In genomic region chr19:3145909-3146676, GRCh38 we compare ENCODE assay signal across 14 cellular contexts. TPM values are rescaled to one million over a fixed set of nuclear protein-coding genes. Genes with fewer than 3 reads are reported as not detected.
DNase-seq lines count a peak whose midpoint lies in the region; ATAC-seq and TF ChIP-seq lines count a peak whose summit lies in the region.
"Had no signal": no experiment of that assay in that cellular context is flagged by ENCODE, and none has a peak within 500 bp of the region (broad histone marks: within the 10 kb centered on the region; RNA-seq: fewer than 3 reads in every experiment).

No MANE protein-coding gene starts in this region.

- peak overlapping the region; percentile 55 to 56 for H3K4me3 Mint-ChIP-seq in CD14-positive monocyte
- H3K4me3 Mint-ChIP-seq: activated naive CD4-positive, alpha-beta T cell treated with anti-CD3 and anti-CD28 coated beads for 36 hours; neural crest cell had no signal

- peaks cover 0 to 4% (median 0%) of the 10 kb centered on the region in 3 donors for H3K27me3 Mint-ChIP-seq in CD14-positive monocyte (ENCODE audit: low read depth in 3 of 3)

- no peaks in the 10 kb centered on the region for H3K9me3 ChIP-seq in left lung
- H3K9me3 ChIP-seq: suprapubic skin had no signal

- peaks cover 31 to 46% of the 10 kb centered on the region in 2 donors for H3K36me3 Mint-ChIP-seq in CD14-positive monocyte

- H3K4me3 ChIP-seq in H7 (ENCODE audit: insufficient read depth, low read depth, low read length), result no peak overlapping the region
- no peak overlapping the region for H3K4me3 ChIP-seq in left lung
- H3K4me3 ChIP-seq: SK-N-MC, suprapubic skin had no signal

- peak; percentile 86 for DNase-seq in CD14-positive monocyte (ENCODE audit: low spot score)
- DNase-seq in H7, result peak; percentile 57
- peak; percentile 71 for DNase-seq in SKM-1 treated with dmso at 0.1 percent for 144 hours (lab: John Stamatoyannopoulos, UW; ENCODE audit: unreplicated experiment)
- peak; percentile 77 to 89 for DNase-seq in left lung
- DNase-seq in NCI-H1417 (lab: John Stamatoyannopoulos, UW), result no peak
- DNase-seq: NCI-H1694 treated with DMSO at 0.1 percent for 48 hours, NCI-H774 had no signal

- peak overlapping the region; percentile 86 to 95 (median 90) for H3K27ac Mint-ChIP-seq in CD14-positive monocyte
- H3K27ac Mint-ChIP-seq: activated naive CD4-positive, alpha-beta T cell treated with anti-CD3 and anti-CD28 coated beads for 36 hours had no signal

- peaks cover 41% of the 10 kb centered on the region for H3K4me1 Mint-ChIP-seq in CD14-positive monocyte
- H3K4me1 Mint-ChIP-seq: neural crest cell had no signal

- H3K27me3 ChIP-seq in H7 (ENCODE audit: control insufficient read depth, insufficient read depth, low read length) (no peaks in the 10 kb centered on the region; the same call in 1 of the 2 replicates), left lung (no peaks in the 10 kb centered on the region)
- H3K27me3 ChIP-seq: suprapubic skin had no signal

- H3K4me1 ChIP-seq in left lung, result peaks cover 10 to 55% of the 10 kb centered on the region in 2 donors

- no peaks in the 10 kb centered on the region for H3K9me3 Mint-ChIP-seq in CD14-positive monocyte
- H3K9me3 Mint-ChIP-seq: activated naive CD4-positive, alpha-beta T cell treated with anti-CD3 and anti-CD28 coated beads for 36 hours; neural crest cell had no signal

- H3K36me3 ChIP-seq in H7 (replicated peaks; ENCODE audit: control insufficient read depth, insufficient read depth, low read length), result no peaks in the 10 kb centered on the region
- peaks cover 0 to 31% of the 10 kb centered on the region in 2 donors for H3K36me3 ChIP-seq in left lung

- ATAC-seq in left lung (peak; percentile 53), GM18498 (IDR thresholded peaks at IDR 0.05; ENCODE audit: unreplicated experiment) (no peak), GM21786 (IDR thresholded peaks at IDR 0.05; ENCODE audit: unreplicated experiment) (no peak), GM18873 (IDR thresholded peaks at IDR 0.05; ENCODE audit: low FRiP score, unreplicated experiment) (no peak)

- H3K27ac ChIP-seq in left lung, result peak overlapping the region in 1 of 2 donors; percentile 76
- H3K27ac ChIP-seq: SK-N-MC, suprapubic skin had no signal

- TF ChIP-seq CTCF in CD14-positive monocyte (IDR thresholded peaks at IDR 0.05), result no peak
- no peak for TF ChIP-seq CTCF in left lung (IDR thresholded peaks at IDR 0.05)

- intact Hi-C loops in CD14-positive monocyte (cut with micrococcal nuclease), result loop anchor here (2.0 to 5.0 kb wide), 4 partner anchors 13 to 65 kb away; no protein-coding TSS in a partner anchor
- intact Hi-C loops in left lung (cut with DNase I), result no loop called here

RNA-seq across cellular contexts. Expression of gene GNA15, which starts 10.3 kb away (rescaled TPM):
- 10 to 100 TPM; 38.7 to 41.3 TPM for polyA plus RNA-seq in CD14-positive monocyte
- not detected in 2 replicates for total RNA-seq in H7 (2014; rRNA removed; shearing (Covaris generic))
- total RNA-seq in left lung, result 10 to 100 TPM; 17.6 to 35.9 TPM
- total RNA-seq: neural crest cell had no signal

RNA-seq across cellular contexts. Expression of gene S1PR4, which starts 32.5 kb away (rescaled TPM):
- 100 to 1,000 TPM; 105 to 131 TPM for polyA plus RNA-seq in CD14-positive monocyte
- total RNA-seq in H7 (2014; rRNA removed; shearing (Covaris generic)), result not detected in 2 replicates
- 10 to 100 TPM in 1 of 2 donors, 1 to 10 TPM in 1; 9.3 to 20.8 TPM for total RNA-seq in left lung
- total RNA-seq: neural crest cell had no signal

RNA-seq across cellular contexts. Expression of gene NCLN, which starts 39.6 kb away (rescaled TPM):
- polyA plus RNA-seq in CD14-positive monocyte, result 10 to 100 TPM; 28.6 to 34.5 TPM
- total RNA-seq in H7 (2014; rRNA removed; shearing (Covaris generic)), result 68.2 and 82.8 TPM in 2 replicates
- 100 to 1,000 TPM in 1 of 2 donors, 10 to 100 TPM in 1; 67.7 to 121 TPM for total RNA-seq in left lung

RNA-seq across cellular contexts. Expression of gene GNA11, which starts 51.9 kb away (rescaled TPM):
- under 1 TPM; 0.25 to 0.37 TPM for polyA plus RNA-seq in CD14-positive monocyte
- total RNA-seq in H7 (2014; rRNA removed; shearing (Covaris generic)), result 30.0 and 35.0 TPM in 2 replicates
- 10 to 100 TPM; 57.2 to 59.9 TPM for total RNA-seq in left lung

Comparison
In these comparisons a context has a peak if more than half of its experiments do, and no peak if none do; other contexts are left out.
1. DNase-seq: peak in CD14-positive monocyte (single experiment), H7 (single experiment), SKM-1 treated with dmso at 0.1 percent for 144 hours (single experiment) and left lung (2 of 2); none in NCI-H1417 (0 of 3).
2. RNA of gene GNA15, which starts 10.3 kb away (total RNA-seq): 17.6 to 35.9 TPM in left lung; not detected in H7; every median in the first group is over 10 times any median in the second.
3. RNA of gene S1PR4, which starts 32.5 kb away (total RNA-seq): 9.3 to 20.8 TPM in left lung; not detected in H7; every median in the first group is over 10 times any median in the second.
4. intact Hi-C loops: an anchor here in CD14-positive monocyte (2.0 to 5.0 kb wide); none called in left lung.